ENCODE assay signal across 20 cellular contexts in genomic region chr21:41598561-41599511, GRCh38.
DNase-seq lines count a peak whose midpoint lies in the region; ATAC-seq and TF ChIP-seq lines count a peak whose summit lies in the region.
"Had no signal": no experiment of that assay in that cellular context is flagged by ENCODE, and none has a peak within 500 bp of the region (broad histone marks: within the 10 kb centered on the region; RNA-seq: fewer than 3 reads in every experiment).

No MANE protein-coding gene starts in this region.

- H2BK120ac ChIP-seq in mesendoderm (ENCODE audit: low read depth, low read length) = no peak overlapping the region

- peak; percentile 67 for ATAC-seq in left lobe of liver

- peaks cover 0 to 20% (median 2%) of the 10 kb centered on the region in 4 donors for H3K4me1 ChIP-seq in Peyer's patch
- peaks cover 5% of the 10 kb centered on the region for H3K4me1 ChIP-seq in mesendoderm (ENCODE audit: control insufficient read depth, low read depth, low read length)

- no peak overlapping the region for H3K4me2 ChIP-seq in mesendoderm (ENCODE audit: low read length)

- H3K9ac ChIP-seq in mesendoderm (ENCODE audit: low read length) = no peak overlapping the region

- H3K27me3 Mint-ChIP-seq in type B pancreatic cell = no peaks in the 10 kb centered on the region

- no peaks in the 10 kb centered on the region for H3K79me1 ChIP-seq in mesendoderm (ENCODE audit: low read length)

- TF ChIP-seq POLR2A in Peyer's patch (IDR thresholded peaks at IDR 0.05) = no peak

- H3K36me3 ChIP-seq in Peyer's patch = no peaks in the 10 kb centered on the region
- H3K36me3 ChIP-seq in mesendoderm (ENCODE audit: control insufficient read depth, insufficient read depth, low read length) = no peaks in the 10 kb centered on the region
- H3K36me3 ChIP-seq: esophagus muscularis mucosa had no signal

- no peak overlapping the region for H3K4ac ChIP-seq in mesendoderm (ENCODE audit: low read depth, low read length)

- no peak overlapping the region for H3K23ac ChIP-seq in mesendoderm (ENCODE audit: low read length)

- H3K9me3 Mint-ChIP-seq in type B pancreatic cell = no peaks in the 10 kb centered on the region
- H3K9me3 Mint-ChIP-seq: activated naive CD4-positive, alpha-beta T cell treated with anti-CD3 and anti-CD28 coated beads, Interleukin-2, amount 10 ng/mL, durations not matched to agents 7 days and 5 days; CD14-positive monocyte; mesothelial cell of epicardium had no signal

- no peaks in the 10 kb centered on the region for H3K27me3 ChIP-seq in Peyer's patch
- H3K27me3 ChIP-seq in mesendoderm (ENCODE audit: insufficient read depth, low read length, poor library complexity) = no peaks in the 10 kb centered on the region
- H3K27me3 ChIP-seq: testis had no signal

- H3K27ac ChIP-seq in Peyer's patch (no peak overlapping the region), mesendoderm (ENCODE audit: low read depth, low read length) (no peak overlapping the region)
- H3K27ac ChIP-seq: esophagus muscularis mucosa, SK-N-MC, testis had no signal

- H3K79me2 ChIP-seq in mesendoderm (ENCODE audit: control insufficient read depth, insufficient read depth, low read length) = no peaks in the 10 kb centered on the region

- H4K8ac ChIP-seq in mesendoderm (ENCODE audit: low read depth, low read length) = no peak overlapping the region

- TF ChIP-seq CTCF in Peyer's patch (IDR thresholded peaks at IDR 0.05) = no peak
- TF ChIP-seq CTCF in type B pancreatic cell (conservative IDR thresholded peaks at IDR 0.05) = no peak

- H3K4me1 Mint-ChIP-seq in type B pancreatic cell (ENCODE audit: unreplicated experiment) = peaks cover 16% of the 10 kb centered on the region
- H3K4me1 Mint-ChIP-seq: activated naive CD4-positive, alpha-beta T cell treated with anti-CD3 and anti-CD28 coated beads, Interleukin-2, amount 10 ng/mL, durations not matched to agents 7 days and 5 days had no signal

- H4K5ac ChIP-seq in mesendoderm (ENCODE audit: low read length) = no peak overlapping the region

- H3K56ac ChIP-seq in mesendoderm (ENCODE audit: low read length) = no peak overlapping the region

- H3K9me3 ChIP-seq in Peyer's patch = no peaks in the 10 kb centered on the region
- H3K9me3 ChIP-seq: esophagus muscularis mucosa, testis had no signal

- H3K4me3 ChIP-seq in Peyer's patch = no peak overlapping the region
- H3K4me3 ChIP-seq in mesendoderm (ENCODE audit: low read length) = no peak overlapping the region
- H3K4me3 ChIP-seq: esophagus muscularis mucosa, SK-N-MC, testis had no signal

- WGBS in mesendoderm (ENCODE audit: extremely low coverage, insufficient coverage, low lambda C conversion rate) = no CpG with 5 or more reads among the region's 21 CpGs

- H2BK15ac ChIP-seq in mesendoderm (replicated peaks; ENCODE audit: low read depth) = no peak overlapping the region

- H2AK5ac ChIP-seq in mesendoderm (ENCODE audit: low read length) = no peak overlapping the region

- H2BK5ac ChIP-seq in mesendoderm (ENCODE audit: low read length) = no peak overlapping the region

- H3K18ac ChIP-seq in mesendoderm (ENCODE audit: low read length) = no peak overlapping the region

- H3K36me3 Mint-ChIP-seq in type B pancreatic cell = no peaks in the 10 kb centered on the region
- H3K36me3 Mint-ChIP-seq: activated naive CD4-positive, alpha-beta T cell treated with anti-CD3 and anti-CD28 coated beads, Interleukin-2, amount 10 ng/mL, durations not matched to agents 7 days and 5 days; CD14-positive monocyte; mesothelial cell of epicardium had no signal

- DNase-seq in NCI-H748 (lab: John Stamatoyannopoulos, UW; ENCODE audit: unreplicated experiment) (peak; percentile 5), NCI-H748 treated with DMSO at 0.1 percent for 48 hours (lab: John Stamatoyannopoulos, UW) (no peak), Peyer's patch (peak; percentile 8 to 36 (median 29)), left lobe of liver (ENCODE audit: low spot score) (peak; percentile 48), type B pancreatic cell (ENCODE audit: extremely low spot score, unreplicated experiment) (no peak), DMS 273 (lab: John Stamatoyannopoulos, UW; ENCODE audit: unreplicated experiment) (no peak), mesendoderm (no peak), cortex of kidney (lab: John Stamatoyannopoulos, UW) (no peak)
- DNase-seq: activated naive CD4-positive, alpha-beta T cell treated with anti-CD3 and anti-CD28 coated beads, Interleukin-2, amount 10 ng/mL, durations not matched to agents 7 days and 5 days; EL; glutamatergic neuron; NCI-H187 treated with DMSO at 0.1 percent for 48 hours; NCI-H524; OCI-M1; T1000; testis had no signal

- peak overlapping the region; percentile 51 for H3K27ac Mint-ChIP-seq in type B pancreatic cell
- H3K27ac Mint-ChIP-seq: activated naive CD4-positive, alpha-beta T cell treated with anti-CD3 and anti-CD28 coated beads, Interleukin-2, amount 10 ng/mL, durations not matched to agents 7 days and 5 days; CD14-positive monocyte; mesothelial cell of epicardium had no signal

- H3K4me3 Mint-ChIP-seq in type B pancreatic cell = no peak overlapping the region
- H3K4me3 Mint-ChIP-seq: activated naive CD4-positive, alpha-beta T cell treated with anti-CD3 and anti-CD28 coated beads, Interleukin-2, amount 10 ng/mL, durations not matched to agents 7 days and 5 days; CD14-positive monocyte; mesothelial cell of epicardium had no signal

Comparison
In these comparisons a context has a peak if more than half of its experiments do, and no peak if none do; other contexts are left out.
1. DNase-seq: peak in NCI-H748 (single experiment), Peyer's patch (3 of 3) and left lobe of liver (single experiment); none in NCI-H748 treated with DMSO at 0.1 percent for 48 hours (single experiment), type B pancreatic cell (single experiment), DMS 273 (single experiment), mesendoderm (single experiment) and cortex of kidney (single experiment).